Comparison of ENCODE assay signal across 1 cellular context in the genomic region with DNA sequence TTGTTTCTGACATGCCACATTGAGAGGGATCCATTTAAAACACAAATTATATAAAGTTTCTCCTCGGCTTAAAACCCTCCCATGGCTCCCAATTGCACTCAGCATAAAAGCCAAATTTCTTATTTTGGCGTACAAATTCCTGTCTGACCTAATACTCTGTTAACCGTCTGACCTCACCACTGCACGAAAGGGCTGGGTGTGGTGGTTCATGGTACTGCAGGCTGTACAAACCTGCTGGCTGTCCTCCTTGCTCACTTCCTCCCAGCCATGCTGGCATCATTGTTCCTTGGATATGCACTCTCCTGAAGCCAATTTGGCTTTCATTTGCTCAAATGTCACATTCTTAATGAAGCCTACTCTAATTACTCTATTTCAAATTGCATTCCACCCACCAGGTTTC.
TF ChIP-seq lines count a peak whose summit lies in the region.

No MANE protein-coding gene starts in this region.

TF ChIP-seq in liver, 16 proteins besides CTCF, POLR2A, EP300 and RAD21 (continued from another document):
- TF ChIP-seq, protein P1, sequence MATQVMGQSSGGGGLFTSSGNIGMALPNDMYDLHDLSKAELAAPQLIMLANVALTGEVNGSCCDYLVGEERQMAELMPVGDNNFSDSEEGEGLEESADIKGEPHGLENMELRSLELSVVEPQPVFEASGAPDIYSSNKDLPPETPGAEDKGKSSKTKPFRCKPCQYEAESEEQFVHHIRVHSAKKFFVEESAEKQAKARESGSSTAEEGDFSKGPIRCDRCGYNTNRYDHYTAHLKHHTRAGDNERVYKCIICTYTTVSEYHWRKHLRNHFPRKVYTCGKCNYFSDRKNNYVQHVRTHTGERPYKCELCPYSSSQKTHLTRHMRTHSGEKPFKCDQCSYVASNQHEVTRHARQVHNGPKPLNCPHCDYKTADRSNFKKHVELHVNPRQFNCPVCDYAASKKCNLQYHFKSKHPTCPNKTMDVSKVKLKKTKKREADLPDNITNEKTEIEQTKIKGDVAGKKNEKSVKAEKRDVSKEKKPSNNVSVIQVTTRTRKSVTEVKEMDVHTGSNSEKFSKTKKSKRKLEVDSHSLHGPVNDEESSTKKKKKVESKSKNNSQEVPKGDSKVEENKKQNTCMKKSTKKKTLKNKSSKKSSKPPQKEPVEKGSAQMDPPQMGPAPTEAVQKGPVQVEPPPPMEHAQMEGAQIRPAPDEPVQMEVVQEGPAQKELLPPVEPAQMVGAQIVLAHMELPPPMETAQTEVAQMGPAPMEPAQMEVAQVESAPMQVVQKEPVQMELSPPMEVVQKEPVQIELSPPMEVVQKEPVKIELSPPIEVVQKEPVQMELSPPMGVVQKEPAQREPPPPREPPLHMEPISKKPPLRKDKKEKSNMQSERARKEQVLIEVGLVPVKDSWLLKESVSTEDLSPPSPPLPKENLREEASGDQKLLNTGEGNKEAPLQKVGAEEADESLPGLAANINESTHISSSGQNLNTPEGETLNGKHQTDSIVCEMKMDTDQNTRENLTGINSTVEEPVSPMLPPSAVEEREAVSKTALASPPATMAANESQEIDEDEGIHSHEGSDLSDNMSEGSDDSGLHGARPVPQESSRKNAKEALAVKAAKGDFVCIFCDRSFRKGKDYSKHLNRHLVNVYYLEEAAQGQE (IDR thresholded peaks at IDR 0.05) = no peak
- no peak for TF ChIP-seq TAF1 (conservative IDR thresholded peaks at IDR 0.05)
- no peak for TF ChIP-seq NR2F2 (IDR thresholded peaks at IDR 0.05)
- no peak for TF ChIP-seq RXRA (IDR thresholded peaks at IDR 0.05)
- TF ChIP-seq SP1 (IDR thresholded peaks at IDR 0.05) = no peak
- TF ChIP-seq HNF4G (IDR thresholded peaks at IDR 0.05) = no peak
